Comparison of ENCODE assay signal across 32 cellular contexts in the genomic region with DNA sequence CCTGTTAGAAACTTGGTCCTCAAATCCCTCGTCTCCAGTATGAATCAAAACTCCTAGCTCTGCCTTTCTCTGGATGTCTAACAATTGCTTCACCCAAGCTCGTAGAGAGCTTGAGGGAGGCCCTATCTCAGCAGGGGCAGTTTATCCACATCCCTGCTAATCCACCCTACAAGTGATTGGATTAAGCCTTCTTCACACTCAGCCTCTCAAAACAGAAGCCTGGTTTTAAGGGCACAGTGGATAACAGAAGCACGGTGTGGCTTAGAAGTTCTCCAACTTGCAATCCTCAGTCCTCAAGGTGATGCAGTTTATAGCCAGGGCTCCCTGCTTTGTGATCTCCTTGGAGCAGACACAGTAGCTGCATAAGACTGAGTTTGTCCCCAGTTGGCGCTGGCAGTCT.
"Had no signal": no experiment of that assay in that cellular context is flagged by ENCODE, and none has a peak within 500 bp of the region (broad histone marks: within the 10 kb centered on the region; RNA-seq: fewer than 3 reads in every experiment).

No MANE protein-coding gene starts in this region.

- H3K27ac ChIP-seq: ascending aorta, cardiac muscle cell, SJCRH30 had no signal

- H3K4me1 Mint-ChIP-seq: activated CD4-positive, alpha-beta T cell treated with anti-CD3 and anti-CD28 coated beads for 36 hours; activated CD4-positive, alpha-beta T cell treated with anti-CD3 and anti-CD28 coated beads, Interleukin-2, amount 10 ng/mL, durations not matched to agents 7 days and 5 days; activated naive CD4-positive, alpha-beta T cell treated with anti-CD3 and anti-CD28 coated beads, Interleukin-2, amount 50 U/mL, for 24 hours; activated naive CD8-positive, alpha-beta T cell treated with anti-CD3 and anti-CD28 coated beads, Interleukin-2, amount 10 ng/mL, durations not matched to agents 7 days and 5 days; central memory CD8-positive, alpha-beta T cell had no signal

- H3K36me3 ChIP-seq: ascending aorta, cardiac muscle cell, SJCRH30 had no signal

- H3K9me3 Mint-ChIP-seq: activated naive CD8-positive, alpha-beta T cell treated with anti-CD3 and anti-CD28 coated beads, Interleukin-2, amount 10 ng/mL, durations not matched to agents 7 days and 5 days; WTC11 had no signal

- H3K4me3 Mint-ChIP-seq: activated CD4-positive, alpha-beta T cell treated with anti-CD3 and anti-CD28 coated beads for 36 hours; activated CD4-positive, alpha-beta T cell treated with anti-CD3 and anti-CD28 coated beads, Interleukin-2, amount 10 ng/mL, durations not matched to agents 7 days and 5 days; activated CD8-positive, alpha-beta T cell treated with anti-CD3 and anti-CD28 coated beads, Interleukin-2, amount 10 ng/mL, durations not matched to agents 7 days and 5 days; activated naive CD4-positive, alpha-beta T cell treated with anti-CD3 and anti-CD28 coated beads, Interleukin-2, amount 50 U/mL, for 24 hours; activated naive CD8-positive, alpha-beta T cell treated with anti-CD3 and anti-CD28 coated beads, Interleukin-2, amount 10 ng/mL, durations not matched to agents 7 days and 5 days; activated T-cell treated with anti-CD3 and anti-CD28 coated beads, Interleukin-2, amount 50 U/mL, for 24 hours; central memory CD8-positive, alpha-beta T cell; T-helper 1 cell treated with Interleukin-12 subunit alpha and Interleukin-12 subunit beta and Interleukin-4 antibody, amounts not matched to agents 30 μg/mL and 1 μg/mL, for 36 hours; T-helper 2 cell treated with Interferon-gamma antibody and Interleukin-4, amounts not matched to agents 5 μg/mL and 100 μg/mL, for 36 hours; WTC11 had no signal

- ATAC-seq: activated CD4-positive, alpha-beta T cell treated with anti-CD3 and anti-CD28 coated beads for 36 hours; activated CD8-positive, alpha-beta T cell treated with anti-CD3 and anti-CD28 coated beads, Interleukin-2, amount 10 ng/mL, durations not matched to agents 7 days and 5 days; Panc1; WTC11 had no signal

- H3K27me3 Mint-ChIP-seq: activated CD4-positive, alpha-beta T cell treated with anti-CD3 and anti-CD28 coated beads for 36 hours; activated CD4-positive, alpha-beta T cell treated with anti-CD3 and anti-CD28 coated beads, Interleukin-2, amount 10 ng/mL, durations not matched to agents 7 days and 5 days; activated naive CD4-positive, alpha-beta T cell treated with anti-CD3 and anti-CD28 coated beads, Interleukin-2, amount 50 U/mL, for 24 hours; activated naive CD8-positive, alpha-beta T cell treated with anti-CD3 and anti-CD28 coated beads, Interleukin-2, amount 10 ng/mL, durations not matched to agents 7 days and 5 days; activated T-cell treated with anti-CD3 and anti-CD28 coated beads, Interleukin-2, amount 50 U/mL, for 24 hours; central memory CD8-positive, alpha-beta T cell had no signal

- H3K36me3 Mint-ChIP-seq: activated naive CD4-positive, alpha-beta T cell treated with anti-CD3 and anti-CD28 coated beads, Interleukin-2, amount 50 U/mL, for 24 hours; activated naive CD8-positive, alpha-beta T cell treated with anti-CD3 and anti-CD28 coated beads, Interleukin-2, amount 10 ng/mL, durations not matched to agents 7 days and 5 days; WTC11 had no signal

- H3K4me3 ChIP-seq: ascending aorta, cardiac muscle cell, SJCRH30 had no signal

- H3K27ac Mint-ChIP-seq: activated CD4-positive, alpha-beta T cell treated with anti-CD3 and anti-CD28 coated beads for 36 hours; activated CD4-positive, alpha-beta T cell treated with anti-CD3 and anti-CD28 coated beads, Interleukin-2, amount 10 ng/mL, durations not matched to agents 7 days and 5 days; activated CD8-positive, alpha-beta T cell treated with anti-CD3 and anti-CD28 coated beads, Interleukin-2, amount 10 ng/mL, durations not matched to agents 7 days and 5 days; activated naive CD4-positive, alpha-beta T cell treated with anti-CD3 and anti-CD28 coated beads, Interleukin-2, amount 50 U/mL, for 24 hours; activated naive CD8-positive, alpha-beta T cell treated with anti-CD3 and anti-CD28 coated beads, Interleukin-2, amount 10 ng/mL, durations not matched to agents 7 days and 5 days; activated T-cell treated with anti-CD3 and anti-CD28 coated beads, Interleukin-2, amount 50 U/mL, for 24 hours; activated T-helper 2 cell treated with anti-CD3 and anti-CD28 coated beads, Interferon-gamma antibody, Interleukin-2, Interleukin-4, amounts not matched to agents 10 μg/mL and 5 μg/mL and 100 μg/mL, durations not matched to agents 14 hours and 24 hours and 36 hours; T-helper 1 cell treated with Interleukin-12 subunit alpha and Interleukin-12 subunit beta and Interleukin-4 antibody, amounts not matched to agents 30 μg/mL and 1 μg/mL, for 36 hours; T-helper 2 cell treated with Interferon-gamma antibody and Interleukin-4, amounts not matched to agents 5 μg/mL and 100 μg/mL, for 36 hours; WTC11 had no signal

- H3K9ac ChIP-seq: SK-N-SH had no signal

- H3K9me3 ChIP-seq: ascending aorta, SJCRH30, SK-N-SH had no signal

- DNase-seq: activated CD4-positive, alpha-beta T cell treated with anti-CD3 and anti-CD28 coated beads for 36 hours; activated CD4-positive, alpha-beta T cell treated with anti-CD3 and anti-CD28 coated beads, Interleukin-2, amount 10 ng/mL, durations not matched to agents 7 days and 5 days; activated CD4-positive, alpha-beta T cell treated with anti-CD3 and anti-CD28 coated beads, Interleukin-2, amount 50 U/mL, for 48 hours; activated CD8-positive, alpha-beta T cell treated with anti-CD3 and anti-CD28 coated beads, Interleukin-2, amount 10 ng/mL, durations not matched to agents 7 days and 5 days; activated gamma-delta T cell; activated naive CD4-positive, alpha-beta T cell treated with Interleukin-2 at 50 U/mL for 16 hours; activated naive CD8-positive, alpha-beta T cell treated with anti-CD3 and anti-CD28 coated beads, Interleukin-2, amount 10 ng/mL, durations not matched to agents 7 days and 5 days; activated T-cell treated with anti-CD3 and anti-CD28 coated beads, Interleukin-2, amount 50 U/mL, for 24 hours; amygdala; Kasumi-1; KBM-7; MM.1S; MV-4-11; NCI-H1092; NCI-H1436 treated with DMSO at 0.1 percent for 48 hours; NCI-H1694 treated with DMSO at 0.1 percent for 48 hours; NCI-H2029; NCI-H345; NCI-H526 treated with DMSO at 0.1 percent for 48 hours; NCI-H774; SHP77; SK-N-SH had no signal

- H3K27me3 ChIP-seq: ascending aorta, cardiac muscle cell, SJCRH30 had no signal

- H3K4me1 ChIP-seq: ascending aorta, SJCRH30 had no signal
